In genomic region chr1:153260473-153260979, GRCh38 we compare ENCODE assay signal across 11 cellular contexts. TPM values are rescaled to one million over a fixed set of nuclear protein-coding genes. Genes with fewer than 3 reads are reported as not detected.
DNase-seq lines count a peak whose midpoint lies in the region; ATAC-seq, FAIRE-seq and TF ChIP-seq lines count a peak whose summit lies in the region.
"Had no signal": no experiment of that assay in that cellular context is flagged by ENCODE, and none has a peak within 500 bp of the region (broad histone marks: within the 10 kb centered on the region; RNA-seq: fewer than 3 reads in every experiment).

No MANE protein-coding gene starts in this region.

- BruUV-seq in GM12878 (replicated peaks; lab: Mats Ljungman, UMichigan): no TSS peak

- DNase-seq in GM10248 (ENCODE audit: extremely low spot score): peak; percentile 42
- DNase-seq in GM12878 (ENCODE audit: low read depth, low spot score): no peak
- DNase-seq in omental fat pad (ENCODE audit: low spot score): no peak
- no peak for DNase-seq in NAMALWA (ENCODE audit: low spot score)
- no peak for DNase-seq in gastrocnemius medialis
- no peak for DNase-seq in GM19238 (ENCODE audit: insufficient read length, low spot score)

- H3K9me3 ChIP-seq in GM12878 (replicated peaks; ENCODE audit: control insufficient read depth, insufficient read depth, low read length): no peaks in the 10 kb centered on the region
- no peaks in the 10 kb centered on the region for H3K9me3 ChIP-seq in gastrocnemius medialis
- H3K9me3 ChIP-seq: upper lobe of left lung had no signal

- no peak overlapping the region for H3K27ac Mint-ChIP-seq in IgD-negative memory B cell

- in situ Hi-C loops in GM12878 (cut with MboI) (no loop called here), gastrocnemius medialis (cut with MboI; ENCODE audit: low sequenced_read_pairs in 4 of 4) (no loop called here)

- H3K27me3 ChIP-seq in GM12878 (replicated peaks in 1 of 2; ENCODE audit: control insufficient read depth in 2 of 2, insufficient read depth in 2 of 2, low read length in 1 of 2) (0 out of 4 replicates have a peak, but pooled peaks cover 0 to 4% of the 10 kb centered on the region in 2 experiments), gastrocnemius medialis (peaks cover 47 to 59% (median 48%) of the 10 kb centered on the region in 3 donors)

- RAD21 ChIA-PET in GM12878 (lab: Charles Lee; ENCODE audit: unreplicated experiment): interaction anchor here (4.2 kb wide), 1 partner anchor 27 kb away, joined by 31 read pairs; no protein-coding TSS in a partner anchor

- no peak for TF ChIP-seq RAD21 in GM12878 (IDR thresholded peaks at IDR 0.05; ENCODE audit: insufficient read depth, low read depth, low read length)

- no peak for TF ChIP-seq POLR2A in GM12878 (IDR thresholded peaks at IDR 0.05; ENCODE audit: low read depth, low read length)
- no peak for TF ChIP-seq POLR2A in gastrocnemius medialis (IDR thresholded peaks at IDR 0.05)

- no peak for TF ChIP-seq EP300 in GM12878 (IDR thresholded peaks at IDR 0.05; ENCODE audit: borderline replicate concordance in 1 of 2, control insufficient read depth in 1 of 2, low read depth in 2 of 2, low read length in 2 of 2)

- ATAC-seq in GM12878: peak; percentile 66
- ATAC-seq in omental fat pad (ENCODE audit: low FRiP score): peak; percentile 22
- ATAC-seq in GM18870 (IDR thresholded peaks at IDR 0.05; ENCODE audit: unreplicated experiment): no peak
- ATAC-seq in gastrocnemius medialis: no peak

- no peaks in the 10 kb centered on the region for H4K20me1 ChIP-seq in GM12878 (ENCODE audit: control insufficient read depth, insufficient read depth)

- H3K27ac ChIP-seq in GM12878 (ENCODE audit: control insufficient read depth, insufficient read depth) (no peak overlapping the region), gastrocnemius medialis (no peak overlapping the region)
- H3K27ac ChIP-seq: upper lobe of left lung had no signal

- H3K9ac ChIP-seq in GM12878 (ENCODE audit: control insufficient read depth, insufficient read depth, low read length): no peak overlapping the region

- no peak overlapping the region for H3K4me3 ChIP-seq in GM12878
- peak overlapping the region in 1 of 4 donors; percentile 50 for H3K4me3 ChIP-seq in gastrocnemius medialis

- 33% methylated on average over 8 of the region's 8 CpGs for WGBS in GM12878 (ENCODE audit: insufficient coverage, insufficient replicate concordance, low lambda C conversion rate, missing lambda C conversion rate)

- intact Hi-C loops in GM12878 (cut with micrococcal nuclease; ENCODE audit: unreplicated experiment) (loop anchor here (5.0 kb wide), 1 partner anchor 82 kb away; no protein-coding TSS in a partner anchor), gastrocnemius medialis (cut with DNase I; ENCODE audit: low total_unique reads) (no loop called here)

- SMC1A ChIA-PET in GM12878 (lab: Charles Lee; ENCODE audit: uncharacterized antibody, unreplicated experiment): interaction anchor here (0.8 to 2.1 kb wide), 4 partner anchors 12 to 32 kb away, joined by 3 to 7 read pairs (median 4); no protein-coding TSS in a partner anchor

- peaks cover 15% of the 10 kb centered on the region for H3K4me1 ChIP-seq in GM12878 (ENCODE audit: control insufficient read depth, insufficient read depth, low read length)
- H3K4me1 ChIP-seq in gastrocnemius medialis: peaks cover 4 to 7% of the 10 kb centered on the region in 2 donors

- peaks cover 36% of the 10 kb centered on the region for H3K27me3 Mint-ChIP-seq in IgD-negative memory B cell

- H2AFZ ChIP-seq in GM12878 (ENCODE audit: control insufficient read depth, low read depth, low read length): no peak overlapping the region

- H3K4me3 Mint-ChIP-seq in IgD-negative memory B cell: peak overlapping the region; percentile 68 to 93 (median 80)

- peaks cover 19 to 21% (median 20%) of the 10 kb centered on the region in 3 donors for H3K4me1 Mint-ChIP-seq in IgD-negative memory B cell

- H3K79me2 ChIP-seq in GM12878 (ENCODE audit: control insufficient read depth, insufficient read depth, low read length): no peaks in the 10 kb centered on the region

- no peaks in the 10 kb centered on the region for H3K36me3 Mint-ChIP-seq in IgD-negative memory B cell

- CTCF ChIA-PET in GM10248 (lab: Yijun Ruan, JAX): interaction anchor here (1.2 to 2.0 kb wide), 2 partner anchors 8 to 20 kb away, joined by 3 to 5 read pairs; no protein-coding TSS in a partner anchor
- CTCF ChIA-PET in GM12878 (lab: Yijun Ruan, JAX): interaction anchor here (0.9 to 4.1 kb wide), 8 partner anchors 8 to 92 kb away, joined by 3 to 38 read pairs (median 4); no protein-coding TSS in a partner anchor

- FAIRE-seq in GM12878 (lab: Jason Lieb, UNC): peak; percentile 31

- H3K9me3 Mint-ChIP-seq in IgD-negative memory B cell: no peaks in the 10 kb centered on the region

- no peaks in the 10 kb centered on the region for H3K36me3 ChIP-seq in GM12878 (ENCODE audit: control insufficient read depth in 2 of 2, insufficient read depth in 2 of 2, low read length in 1 of 2)
- no peaks in the 10 kb centered on the region for H3K36me3 ChIP-seq in gastrocnemius medialis
- H3K36me3 ChIP-seq: upper lobe of left lung had no signal

- TF ChIP-seq CTCF in GM10248 (IDR thresholded peaks at IDR 0.05; ENCODE audit: control extremely low read depth, extremely low read depth, low read depth, missing control alignments): no peak
- no peak for TF ChIP-seq CTCF in GM12878 (IDR thresholded peaks at IDR 0.05 in 2 of 3, conservative IDR thresholded peaks at IDR 0.05 in 1 of 3; ENCODE audit: control insufficient read depth in 2 of 3, extremely low read depth in 1 of 3, insufficient read depth in 1 of 3, low read depth in 3 of 3, low read length in 3 of 3)
- no peak for TF ChIP-seq CTCF in omental fat pad (IDR thresholded peaks at IDR 0.05)
- TF ChIP-seq CTCF in gastrocnemius medialis (IDR thresholded peaks at IDR 0.05 in 4 of 5, conservative IDR thresholded peaks at IDR 0.05 in 1 of 5): no peak

- POLR2A ChIA-PET in GM10248 (lab: Yijun Ruan, JAX): no interaction called here
- POLR2A ChIA-PET in GM12878 (lab: Charles Lee): interaction anchor here (1.7 kb wide), 1 partner anchor 20 kb away, joined by 3 read pairs; no protein-coding TSS in a partner anchor

- H3K4me2 ChIP-seq in GM12878 (ENCODE audit: control insufficient read depth, insufficient read depth): peak overlapping the region; percentile 53; the same call in 1 of the 2 replicates

RNA-seq across cellular contexts. Expression of gene LORICRIN, which starts 1.0 kb away (rescaled TPM):
- polyA plus RNA-seq in IgD-negative memory B cell (not detected), GM12878 (2011; rRNA removed) (not detected in 2 replicates), GM12878 (2014; fragmentation: Illumina TruSeq; extraction: Trizol) (not detected in 2 replicates), GM12878 (2014; fragmentation: Nextera tagmentation; extraction: Ambion mirVana) (not detected), GM12878 (2014; rRNA removed) (0.37 TPM in 1 of 2 replicates, not detected in the other), GM12878 (2016; fragmentation: Nextera tagmentation; extraction: Ambion mirVana) (not detected)
- not detected in 2 replicates for total RNA-seq in GM12878 (2013; cell fraction: nucleolus; rRNA removed)
- total RNA-seq in GM12878 (2014; rRNA removed) (0.06 TPM in 1 of 2 replicates, not detected in the other), GM12878 (2014; rRNA removed; fragmentation: Illumina TruSeq; extraction: Trizol) (not detected in 2 replicates), GM12878 (2021) (not detected in 2 replicates), omental fat pad (not detected), gastrocnemius medialis (not detected)
- not detected for polyA plus RNA-seq in GM12878 (2011; ENCODE audit: low read depth)
- 0.07 TPM in 1 of 2 replicates, not detected in the other for polyA plus RNA-seq in GM12878 (2011; cell fraction: cytosol; rRNA removed)
- 0.25 and 0.39 TPM in 2 replicates for polyA plus RNA-seq in GM12878 (2011; cell fraction: nucleus; rRNA removed)
- polyA plus RNA-seq in GM12878 (2012): not detected in 2 replicates
- 0.26 TPM in 1 of 2 replicates, not detected in the other for polyA minus RNA-seq in GM12878 (2011; rRNA and poly(A)+ RNA removed)
- not detected in 2 replicates for polyA minus RNA-seq in GM12878 (2011; cell fraction: cytosol; rRNA and poly(A)+ RNA removed)
- polyA minus RNA-seq in GM12878 (2011; cell fraction: nucleus; rRNA and poly(A)+ RNA removed): 0.57 TPM in 1 of 2 replicates, not detected in the other
- total RNA-seq: glomerular endothelial cell, renal cortical epithelial cell, upper lobe of left lung had no signal

RNA-seq across cellular contexts. Expression of gene PRR9, which starts 43.1 kb away (rescaled TPM):
- polyA plus RNA-seq in IgD-negative memory B cell: not detected
- not detected in 2 replicates for total RNA-seq in GM12878 (2013; cell fraction: nucleolus; rRNA removed)
- total RNA-seq in GM12878 (2014; rRNA removed): not detected in 2 replicates
- not detected in 2 replicates for total RNA-seq in GM12878 (2014; rRNA removed; fragmentation: Illumina TruSeq; extraction: Trizol)
- not detected in 2 replicates for total RNA-seq in GM12878 (2021)
- not detected for polyA plus RNA-seq in GM12878 (2011; ENCODE audit: low read depth)
- not detected in 2 replicates for polyA plus RNA-seq in GM12878 (2011; rRNA removed)
- not detected in 2 replicates for polyA plus RNA-seq in GM12878 (2011; cell fraction: cytosol; rRNA removed)
- polyA plus RNA-seq in GM12878 (2011; cell fraction: nucleus; rRNA removed): not detected in 2 replicates
- polyA plus RNA-seq in GM12878 (2012): not detected in 2 replicates
- polyA plus RNA-seq in GM12878 (2014; fragmentation: Illumina TruSeq; extraction: Trizol): not detected in 2 replicates
- polyA plus RNA-seq in GM12878 (2014; fragmentation: Nextera tagmentation; extraction: Ambion mirVana): not detected
- not detected in 2 replicates for polyA plus RNA-seq in GM12878 (2014; rRNA removed)
- polyA plus RNA-seq in GM12878 (2016; fragmentation: Nextera tagmentation; extraction: Ambion mirVana): not detected
- polyA minus RNA-seq in GM12878 (2011; rRNA and poly(A)+ RNA removed): not detected in 2 replicates
- polyA minus RNA-seq in GM12878 (2011; cell fraction: cytosol; rRNA and poly(A)+ RNA removed): not detected in 2 replicates
- not detected in 2 replicates for polyA minus RNA-seq in GM12878 (2011; cell fraction: nucleus; rRNA and poly(A)+ RNA removed)
- total RNA-seq in omental fat pad: 1 to 10 TPM in 2 of 4 donors, not detected in 2; 2.0 to 5.4 TPM
- not detected for total RNA-seq in gastrocnemius medialis
- total RNA-seq: glomerular endothelial cell, renal cortical epithelial cell, upper lobe of left lung had no signal

RNA-seq across cellular contexts. Expression of gene PGLYRP3, which starts 52.2 kb away (rescaled TPM):
- polyA plus RNA-seq in IgD-negative memory B cell (not detected), GM12878 (2011; rRNA removed) (0.19 and 0.49 TPM in 2 replicates), GM12878 (2014; fragmentation: Illumina TruSeq; extraction: Trizol) (0.18 TPM in 1 of 2 replicates, not detected in the other), GM12878 (2014; fragmentation: Nextera tagmentation; extraction: Ambion mirVana) (not detected), GM12878 (2014; rRNA removed) (0.22 TPM in 1 of 2 replicates, not detected in the other), GM12878 (2016; fragmentation: Nextera tagmentation; extraction: Ambion mirVana) (under 1 TPM in 1 of 2 experiments, not detected in 1; 0.10 TPM)
- total RNA-seq in GM12878 (2013; cell fraction: nucleolus; rRNA removed): 3.9 and 5.7 TPM in 2 replicates
- total RNA-seq in GM12878 (2014; rRNA removed) (not detected in 2 replicates), GM12878 (2014; rRNA removed; fragmentation: Illumina TruSeq; extraction: Trizol) (not detected in 2 replicates), GM12878 (2021) (0.29 TPM in 1 of 2 replicates, not detected in the other), omental fat pad (not detected), gastrocnemius medialis (not detected)
- not detected for polyA plus RNA-seq in GM12878 (2011; ENCODE audit: low read depth)
- 0.42 and 0.53 TPM in 2 replicates for polyA plus RNA-seq in GM12878 (2011; cell fraction: cytosol; rRNA removed)
- 1.6 TPM in 2 replicates for polyA plus RNA-seq in GM12878 (2011; cell fraction: nucleus; rRNA removed)
- polyA plus RNA-seq in GM12878 (2012): 0.27 and 0.28 TPM in 2 replicates
- 1.2 and 1.3 TPM in 2 replicates for polyA minus RNA-seq in GM12878 (2011; rRNA and poly(A)+ RNA removed)
- polyA minus RNA-seq in GM12878 (2011; cell fraction: cytosol; rRNA and poly(A)+ RNA removed): not detected in 2 replicates
- polyA minus RNA-seq in GM12878 (2011; cell fraction: nucleus; rRNA and poly(A)+ RNA removed): 1.5 and 1.7 TPM in 2 replicates
- total RNA-seq: glomerular endothelial cell, renal cortical epithelial cell, upper lobe of left lung had no signal

RNA-seq across cellular contexts. Expression of gene LELP1, which starts 57.3 kb away (rescaled TPM):
- polyA plus RNA-seq in IgD-negative memory B cell (not detected), GM12878 (2011; rRNA removed) (not detected in 2 replicates), GM12878 (2014; fragmentation: Illumina TruSeq; extraction: Trizol) (not detected in 2 replicates), GM12878 (2014; fragmentation: Nextera tagmentation; extraction: Ambion mirVana) (not detected), GM12878 (2014; rRNA removed) (not detected in 2 replicates), GM12878 (2016; fragmentation: Nextera tagmentation; extraction: Ambion mirVana) (not detected)
- not detected in 2 replicates for total RNA-seq in GM12878 (2013; cell fraction: nucleolus; rRNA removed)
- total RNA-seq in GM12878 (2014; rRNA removed) (not detected in 2 replicates), GM12878 (2014; rRNA removed; fragmentation: Illumina TruSeq; extraction: Trizol) (not detected in 2 replicates), GM12878 (2021) (not detected in 2 replicates), omental fat pad (not detected), gastrocnemius medialis (not detected)
- not detected for polyA plus RNA-seq in GM12878 (2011; ENCODE audit: low read depth)
- polyA plus RNA-seq in GM12878 (2011; cell fraction: cytosol; rRNA removed): not detected in 2 replicates
- polyA plus RNA-seq in GM12878 (2011; cell fraction: nucleus; rRNA removed): not detected in 2 replicates
- polyA plus RNA-seq in GM12878 (2012): not detected in 2 replicates
- polyA minus RNA-seq in GM12878 (2011; rRNA and poly(A)+ RNA removed): not detected in 2 replicates
- not detected in 2 replicates for polyA minus RNA-seq in GM12878 (2011; cell fraction: cytosol; rRNA and poly(A)+ RNA removed)
- polyA minus RNA-seq in GM12878 (2011; cell fraction: nucleus; rRNA and poly(A)+ RNA removed): not detected in 2 replicates
- total RNA-seq: glomerular endothelial cell, renal cortical epithelial cell, upper lobe of left lung had no signal

Comparison
In these comparisons a context has a peak if more than half of its experiments do, and no peak if none do; other contexts are left out.
1. ATAC-seq: peak in GM12878 (single experiment) and omental fat pad (single experiment); none in GM18870 (single experiment) and gastrocnemius medialis (0 of 2).